ENCODE assay signal across 9 cellular contexts in genomic region chr13:45500492-45501174, GRCh38. TPM values are rescaled to one million over a fixed set of nuclear protein-coding genes. Genes with fewer than 3 reads are reported as not detected.
DNase-seq lines count a peak whose midpoint lies in the region; ATAC-seq and TF ChIP-seq lines count a peak whose summit lies in the region.
"Had no signal": no experiment of that assay in that cellular context is flagged by ENCODE, and none has a peak within 500 bp of the region (broad histone marks: within the 10 kb centered on the region; RNA-seq: fewer than 3 reads in every experiment).

No MANE protein-coding gene starts in this region.

- H3K27me3 Mint-ChIP-seq in chondrocyte (ENCODE audit: low read depth): no peaks in the 10 kb centered on the region
- no peaks in the 10 kb centered on the region for H3K27me3 Mint-ChIP-seq in naive thymus-derived CD8-positive, alpha-beta T cell

- peaks cover 34% of the 10 kb centered on the region for H3K4me1 Mint-ChIP-seq in chondrocyte (ENCODE audit: low read depth)
- peaks cover 0 to 9% (median 3%) of the 10 kb centered on the region in 4 donors for H3K4me1 Mint-ChIP-seq in naive thymus-derived CD8-positive, alpha-beta T cell
- H3K4me1 Mint-ChIP-seq: nephron progenitor cell had no signal

- POLR2A ChIA-PET in naive thymus-derived CD8-positive, alpha-beta T cell (lab: Charles Lee): interaction anchor here (0.7 kb wide), 1 partner anchor 649 kb away, joined by 4 read pairs; no protein-coding TSS in a partner anchor

- H3K36me3 Mint-ChIP-seq in chondrocyte (ENCODE audit: low read depth): peaks cover 31% of the 10 kb centered on the region
- peaks cover 7 to 85% (median 32%) of the 10 kb centered on the region in 3 donors for H3K36me3 Mint-ChIP-seq in naive thymus-derived CD8-positive, alpha-beta T cell

- peak overlapping the region; percentile 86 for H3K27ac Mint-ChIP-seq in chondrocyte (ENCODE audit: unreplicated experiment)
- H3K27ac Mint-ChIP-seq in naive thymus-derived CD8-positive, alpha-beta T cell: peak overlapping the region in 8 of 10 donors; percentile 7 to 82 (median 54)
- H3K27ac Mint-ChIP-seq: nephron progenitor cell had no signal

- H3K9me3 Mint-ChIP-seq in chondrocyte (ENCODE audit: low read depth): peaks cover 4% of the 10 kb centered on the region
- no peaks in the 10 kb centered on the region for H3K9me3 Mint-ChIP-seq in naive thymus-derived CD8-positive, alpha-beta T cell

- no peak for ATAC-seq in naive thymus-derived CD8-positive, alpha-beta T cell
- no peak for ATAC-seq in GM21737 (IDR thresholded peaks at IDR 0.05; ENCODE audit: unreplicated experiment)

- DNase-seq in EH (ENCODE audit: low read depth) (peak; percentile 91), NCI-H460 (ENCODE audit: extremely low read depth, low read depth) (peak; percentile 58), chondrocyte (ENCODE audit: low spot score) (no peak), GDM1 (lab: John Stamatoyannopoulos, UW) (no peak), NCI-H526 (lab: John Stamatoyannopoulos, UW) (no peak), GM19240 (ENCODE audit: insufficient read length, low spot score) (no peak)
- DNase-seq in naive thymus-derived CD8-positive, alpha-beta T cell: no peak
- DNase-seq: nephron progenitor cell had no signal

- TF ChIP-seq CTCF in chondrocyte (IDR thresholded peaks at IDR 0.05): no peak

- no peak overlapping the region for H3K4me3 Mint-ChIP-seq in chondrocyte (ENCODE audit: unreplicated experiment)
- H3K4me3 Mint-ChIP-seq in naive thymus-derived CD8-positive, alpha-beta T cell: no peak overlapping the region
- H3K4me3 Mint-ChIP-seq: nephron progenitor cell had no signal

RNA-seq across cellular contexts. Expression of gene COG3, which starts 35.9 kb away (rescaled TPM):
- 17.3 and 19.8 TPM in 2 replicates for total RNA-seq in NCI-H460 (2014; rRNA removed; shearing (Covaris generic))
- 14.4 and 18.2 TPM in 2 replicates for polyA plus RNA-seq in NCI-H460 (2014; cell fraction: nucleus; rRNA removed)
- total RNA-seq in chondrocyte: 22.4 to 30.4 TPM (median 23.8 TPM) in 3 replicates
- 10 to 100 TPM; 45.8 to 48.9 TPM for total RNA-seq in naive thymus-derived CD8-positive, alpha-beta T cell
- polyA plus RNA-seq in naive thymus-derived CD8-positive, alpha-beta T cell: 10 to 100 TPM; 22.2 to 29.9 (median 27.4) TPM

Comparison
In these comparisons a context has a peak if more than half of its experiments do, and no peak if none do; other contexts are left out.
1. DNase-seq: peak in EH (single experiment) and NCI-H460 (single experiment); none in chondrocyte (single experiment), naive thymus-derived CD8-positive, alpha-beta T cell (0 of 10), GDM1 (single experiment), NCI-H526 (0 of 2) and GM19240 (single experiment).